Comparison of ENCODE assay signal across 17 cellular contexts in genomic region chr3:129567176-129567705, GRCh38. TPM values are rescaled to one million over a fixed set of nuclear protein-coding genes. Genes with fewer than 3 reads are reported as not detected.
DNase-seq lines count a peak whose midpoint lies in the region; ATAC-seq and TF ChIP-seq lines count a peak whose summit lies in the region.
"Had no signal": no experiment of that assay in that cellular context is flagged by ENCODE, and none has a peak within 500 bp of the region (broad histone marks: within the 10 kb centered on the region; RNA-seq: fewer than 3 reads in every experiment).

No MANE protein-coding gene starts in this region.

- H3K4me1 ChIP-seq in upper lobe of left lung = peaks cover 0 to 7% (median 2%) of the 10 kb centered on the region in 4 donors

- no peaks in the 10 kb centered on the region for H3K9me3 Mint-ChIP-seq in effector memory CD8-positive, alpha-beta T cell
- H3K9me3 Mint-ChIP-seq in memory B cell = no peaks in the 10 kb centered on the region
- H3K9me3 Mint-ChIP-seq: activated naive CD4-positive, alpha-beta T cell treated with anti-CD3 and anti-CD28 coated beads, Interleukin-2, amount 50 U/mL, for 24 hours; activated T-cell treated with anti-CD3 and anti-CD28 coated beads, Interleukin-2, amount 50 U/mL, for 24 hours; IgD-negative memory B cell; naive thymus-derived CD8-positive, alpha-beta T cell had no signal

- H3K36me3 ChIP-seq in upper lobe of left lung = peaks cover 25 to 98% (median 88%) of the 10 kb centered on the region in 4 donors

- no peak for TF ChIP-seq CTCF in upper lobe of left lung (IDR thresholded peaks at IDR 0.05)

- H3K4me1 Mint-ChIP-seq in effector memory CD8-positive, alpha-beta T cell (ENCODE audit: low read depth in 2 of 2) = peaks cover 41 to 42% of the 10 kb centered on the region in 2 donors
- H3K4me1 Mint-ChIP-seq in memory B cell = peaks cover 9% of the 10 kb centered on the region
- H3K4me1 Mint-ChIP-seq: activated naive CD4-positive, alpha-beta T cell treated with anti-CD3 and anti-CD28 coated beads, Interleukin-2, amount 50 U/mL, for 24 hours had no signal

- no peaks in the 10 kb centered on the region for H3K27me3 Mint-ChIP-seq in effector memory CD8-positive, alpha-beta T cell
- no peaks in the 10 kb centered on the region for H3K27me3 Mint-ChIP-seq in memory B cell
- H3K27me3 Mint-ChIP-seq: activated naive CD4-positive, alpha-beta T cell treated with anti-CD3 and anti-CD28 coated beads, Interleukin-2, amount 50 U/mL, for 24 hours; activated T-cell treated with anti-CD3 and anti-CD28 coated beads, Interleukin-2, amount 50 U/mL, for 24 hours; IgD-negative memory B cell; naive thymus-derived CD8-positive, alpha-beta T cell had no signal

- no peaks in the 10 kb centered on the region for H3K27me3 ChIP-seq in upper lobe of left lung
- H3K27me3 ChIP-seq: BE2C had no signal

- DNase-seq in NCI-H446 treated with DMSO at 0.1 percent for 48 hours (lab: John Stamatoyannopoulos, UW) (peak; percentile 29), memory B cell (ENCODE audit: low spot score in 2 of 2) (no peak), upper lobe of left lung (peak in 1 of 2 donors; percentile 91), ecto neural progenitor cell (ENCODE audit: low spot score) (no peak)
- DNase-seq in effector memory CD8-positive, alpha-beta T cell = no peak
- DNase-seq: activated CD4-positive, alpha-beta T cell treated with anti-CD3 and anti-CD28 coated beads, Interleukin-2, amount 50 U/mL, for 48 hours; activated T-cell treated with anti-CD3 and anti-CD28 coated beads, Interleukin-2, amount 50 U/mL, for 24 hours; BE2C; DMS53; effector CD4-positive, alpha-beta T cell; NCI-H2081 treated with DMSO at 0.1 percent for 48 hours; NCI-H526 had no signal

- no peak overlapping the region for H3K4me3 ChIP-seq in upper lobe of left lung

- no peak for ATAC-seq in effector memory CD8-positive, alpha-beta T cell (replicated peaks)
- ATAC-seq in memory B cell (ENCODE audit: low read depth) = no peak
- no peak for ATAC-seq in upper lobe of left lung (ENCODE audit: low FRiP score in 2 of 2)
- ATAC-seq in HG02610 (IDR thresholded peaks at IDR 0.05; ENCODE audit: unreplicated experiment) = no peak
- ATAC-seq in HG02973 (IDR thresholded peaks at IDR 0.05; ENCODE audit: unreplicated experiment) = no peak
- ATAC-seq: naive thymus-derived CD8-positive, alpha-beta T cell had no signal

- WGBS in upper lobe of left lung, 2 donors = 81 to 83% methylated on average over 3 to 17 of the region's 18 CpGs

- no peaks in the 10 kb centered on the region for H3K9me3 ChIP-seq in upper lobe of left lung
- H3K9me3 ChIP-seq: BE2C had no signal

- H3K36me3 Mint-ChIP-seq in effector memory CD8-positive, alpha-beta T cell (ENCODE audit: insufficient read depth) = peaks cover 42% of the 10 kb centered on the region
- no peaks in the 10 kb centered on the region for H3K36me3 Mint-ChIP-seq in memory B cell
- H3K36me3 Mint-ChIP-seq: activated naive CD4-positive, alpha-beta T cell treated with anti-CD3 and anti-CD28 coated beads, Interleukin-2, amount 50 U/mL, for 24 hours; naive thymus-derived CD8-positive, alpha-beta T cell had no signal

- peak overlapping the region; percentile 79 to 90 for H3K27ac Mint-ChIP-seq in effector memory CD8-positive, alpha-beta T cell
- H3K27ac Mint-ChIP-seq in memory B cell = peak overlapping the region; percentile 21
- H3K27ac Mint-ChIP-seq: activated naive CD4-positive, alpha-beta T cell treated with anti-CD3 and anti-CD28 coated beads, Interleukin-2, amount 50 U/mL, for 24 hours; activated T-cell treated with anti-CD3 and anti-CD28 coated beads, Interleukin-2, amount 50 U/mL, for 24 hours; IgD-negative memory B cell had no signal

- H3K4me3 Mint-ChIP-seq in effector memory CD8-positive, alpha-beta T cell = peak overlapping the region; percentile 46
- no peak overlapping the region for H3K4me3 Mint-ChIP-seq in memory B cell
- H3K4me3 Mint-ChIP-seq: activated naive CD4-positive, alpha-beta T cell treated with anti-CD3 and anti-CD28 coated beads, Interleukin-2, amount 50 U/mL, for 24 hours; activated T-cell treated with anti-CD3 and anti-CD28 coated beads, Interleukin-2, amount 50 U/mL, for 24 hours; IgD-negative memory B cell had no signal

- TF ChIP-seq EP300 in upper lobe of left lung (IDR thresholded peaks at IDR 0.05) = no peak

- TF ChIP-seq POLR2A in upper lobe of left lung (IDR thresholded peaks at IDR 0.05) = no peak

- peak overlapping the region in 3 of 4 donors; percentile 37 to 60 (median 44) for H3K27ac ChIP-seq in upper lobe of left lung

RNA-seq across cellular contexts. Expression of gene H1-8, which starts 24.3 kb away (rescaled TPM):
- not detected for total RNA-seq in upper lobe of left lung
- total RNA-seq: naive thymus-derived CD8-positive, alpha-beta T cell had no signal

RNA-seq across cellular contexts. Expression of gene RHO, which starts 38.8 kb away (rescaled TPM):
- not detected for total RNA-seq in upper lobe of left lung

RNA-seq across cellular contexts. Expression of gene PLXND1, which starts 39.2 kb away (rescaled TPM):
- 100 to 1,000 TPM in 5 of 6 donors, 10 to 100 TPM in 1; 95.3 to 607 (median 227) TPM for total RNA-seq in upper lobe of left lung
